1 cellular context compared by ENCODE assay signal in the genomic region with DNA sequence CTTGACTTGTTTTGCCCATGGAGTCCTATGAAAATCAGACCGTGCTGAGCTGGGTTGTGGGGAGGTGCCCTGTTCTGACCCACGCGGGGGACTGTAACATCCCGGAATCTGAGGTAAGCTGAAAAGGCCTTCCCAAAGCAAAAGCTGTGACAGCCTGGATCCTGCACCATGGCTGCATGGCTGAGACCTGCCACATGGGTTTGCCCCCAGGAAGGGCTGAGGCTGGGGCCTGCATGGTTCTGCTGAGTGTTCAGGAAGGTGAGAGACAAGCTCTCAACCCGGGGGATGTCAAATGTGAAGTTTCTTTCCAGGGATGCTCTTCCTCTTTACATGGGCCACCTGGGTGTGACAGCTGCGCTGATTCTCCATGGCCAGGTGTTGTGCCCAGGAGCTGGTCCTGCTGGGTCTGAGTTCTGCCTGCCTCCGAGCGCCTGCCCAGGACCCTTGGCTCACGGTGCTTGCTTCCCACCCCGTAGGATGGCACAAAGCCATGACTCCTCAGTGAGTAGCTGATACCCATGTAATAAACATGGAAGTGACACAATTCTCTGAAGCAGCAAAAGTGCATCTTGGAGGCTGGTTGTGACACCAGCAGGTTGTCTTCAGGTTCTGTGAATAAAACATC.
TF ChIP-seq lines count a peak whose summit lies in the region.

No MANE protein-coding gene starts in this region.

TF ChIP-seq in H1, 55 proteins besides CTCF, POLR2A, EP300 and RAD21:
- TF ChIP-seq SIN3A (conservative IDR thresholded peaks at IDR 0.05 in 1 of 2, IDR thresholded peaks at IDR 0.05 in 1 of 2; ENCODE audit: low read depth in 1 of 2, low read length in 2 of 2) (no peak), CHD2 (IDR thresholded peaks at IDR 0.05; ENCODE audit: low read length) (no peak), SUZ12 (IDR thresholded peaks at IDR 0.05; ENCODE audit: low read length) (no peak), ASH2L (IDR thresholded peaks at IDR 0.05; ENCODE audit: low read length) (no peak), HDAC2 (IDR thresholded peaks at IDR 0.05; ENCODE audit: borderline replicate concordance in 1 of 2, low read depth in 2 of 2, low read length in 2 of 2) (no peak), KDM5A (IDR thresholded peaks at IDR 0.05; ENCODE audit: low read length) (no peak), GABPA (IDR thresholded peaks at IDR 0.05; ENCODE audit: borderline replicate concordance, insufficient read depth, low read length) (no peak), CBX5 (IDR thresholded peaks at IDR 0.05; ENCODE audit: low read depth, low read length) (no peak), SP2 (IDR thresholded peaks at IDR 0.05; ENCODE audit: low read length) (no peak), RNF2 (IDR thresholded peaks at IDR 0.05; ENCODE audit: borderline replicate concordance, low read depth, low read length, missing control alignments, poor library complexity, severe bottlenecking) (no peak), TAF1 (IDR thresholded peaks at IDR 0.05; ENCODE audit: low read depth, low read length) (no peak), JUN (IDR thresholded peaks at IDR 0.05; ENCODE audit: low read depth, low read length) (no peak), PHF8 (conservative IDR thresholded peaks at IDR 0.05; ENCODE audit: low read depth, low read length) (no peak), SIRT6 (IDR thresholded peaks at IDR 0.05; ENCODE audit: low read length) (no peak), JUND (IDR thresholded peaks at IDR 0.05; ENCODE audit: low read length) (no peak)
- TF ChIP-seq, protein P1, sequence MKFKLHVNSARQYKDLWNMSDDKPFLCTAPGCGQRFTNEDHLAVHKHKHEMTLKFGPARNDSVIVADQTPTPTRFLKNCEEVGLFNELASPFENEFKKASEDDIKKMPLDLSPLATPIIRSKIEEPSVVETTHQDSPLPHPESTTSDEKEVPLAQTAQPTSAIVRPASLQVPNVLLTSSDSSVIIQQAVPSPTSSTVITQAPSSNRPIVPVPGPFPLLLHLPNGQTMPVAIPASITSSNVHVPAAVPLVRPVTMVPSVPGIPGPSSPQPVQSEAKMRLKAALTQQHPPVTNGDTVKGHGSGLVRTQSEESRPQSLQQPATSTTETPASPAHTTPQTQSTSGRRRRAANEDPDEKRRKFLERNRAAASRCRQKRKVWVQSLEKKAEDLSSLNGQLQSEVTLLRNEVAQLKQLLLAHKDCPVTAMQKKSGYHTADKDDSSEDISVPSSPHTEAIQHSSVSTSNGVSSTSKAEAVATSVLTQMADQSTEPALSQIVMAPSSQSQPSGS (IDR thresholded peaks at IDR 0.05; ENCODE audit: low read length), result no peak
